In genomic region chr1:171494086-171494485, GRCh38 we compare ENCODE assay signal across 22 cellular contexts. TPM values are rescaled to one million over a fixed set of nuclear protein-coding genes. Genes with fewer than 3 reads are reported as not detected.
DNase-seq lines count a peak whose midpoint lies in the region; ATAC-seq and TF ChIP-seq lines count a peak whose summit lies in the region.
"Had no signal": no experiment of that assay in that cellular context is flagged by ENCODE, and none has a peak within 500 bp of the region (broad histone marks: within the 10 kb centered on the region; RNA-seq: fewer than 3 reads in every experiment).

No MANE protein-coding gene starts in this region.

- H3K4me3 ChIP-seq in SU-DHL-6 (ENCODE audit: insufficient read depth, low read length, poor library complexity, severe bottlenecking) (no peak overlapping the region), fibroblast of the aortic adventitia (ENCODE audit: low read depth, low read length) (no peak overlapping the region), osteoblast (ENCODE audit: insufficient read depth, low read length) (no peak overlapping the region)
- H3K4me3 ChIP-seq: GM23338, heart right ventricle, lower lobe of right lung had no signal

- H3K4me2 ChIP-seq in SU-DHL-6 (ENCODE audit: low read depth, low read length, poor library complexity, severe bottlenecking): peak overlapping the region; percentile 20
- no peak overlapping the region for H3K4me2 ChIP-seq in osteoblast (ENCODE audit: insufficient read depth, low read length)
- H3K4me2 ChIP-seq: GM23338 had no signal

- peaks cover 14% of the 10 kb centered on the region for H3K4me1 ChIP-seq in osteoblast (ENCODE audit: insufficient read depth, low read length)

- no peak for ATAC-seq in activated CD8-positive, alpha-beta T cell treated with anti-CD3 and anti-CD28 coated beads for 36 hours
- no peak for ATAC-seq in activated CD8-positive, alpha-beta T cell treated with anti-CD3 and anti-CD28 coated beads, Interleukin-2, amount 10 ng/mL, durations not matched to agents 7 days and 5 days
- ATAC-seq: GM23338, lower lobe of right lung had no signal

- H3K4me3 Mint-ChIP-seq in activated CD8-positive, alpha-beta T cell treated with anti-CD3 and anti-CD28 coated beads for 36 hours: no peak overlapping the region
- H3K4me3 Mint-ChIP-seq in activated CD8-positive, alpha-beta T cell treated with anti-CD3 and anti-CD28 coated beads, Interleukin-2, amount 10 ng/mL, durations not matched to agents 7 days and 5 days: no peak overlapping the region
- H3K4me3 Mint-ChIP-seq: endodermal cell, GM23338, nephron progenitor cell had no signal

- H3K27me3 Mint-ChIP-seq in activated CD8-positive, alpha-beta T cell treated with anti-CD3 and anti-CD28 coated beads for 36 hours: no peaks in the 10 kb centered on the region
- H3K27me3 Mint-ChIP-seq in activated CD8-positive, alpha-beta T cell treated with anti-CD3 and anti-CD28 coated beads, Interleukin-2, amount 10 ng/mL, durations not matched to agents 7 days and 5 days (ENCODE audit: low read depth): no peaks in the 10 kb centered on the region

- peak overlapping the region; percentile 46 for H3K27ac Mint-ChIP-seq in activated CD8-positive, alpha-beta T cell treated with anti-CD3 and anti-CD28 coated beads for 36 hours
- H3K27ac Mint-ChIP-seq in activated CD8-positive, alpha-beta T cell treated with anti-CD3 and anti-CD28 coated beads, Interleukin-2, amount 10 ng/mL, durations not matched to agents 7 days and 5 days: no peak overlapping the region

- no peak overlapping the region for H3K27ac ChIP-seq in SU-DHL-6 (ENCODE audit: low read depth, low read length)
- H3K27ac ChIP-seq in osteoblast (ENCODE audit: low read depth, low read length): peak overlapping the region; percentile 27
- H3K27ac ChIP-seq: lower lobe of right lung, VCaP had no signal

- no peak overlapping the region for H3K9ac ChIP-seq in SU-DHL-6 (ENCODE audit: low read length)

- H3K9me3 ChIP-seq in SU-DHL-6 (ENCODE audit: insufficient read depth, low read length) (no peaks in the 10 kb centered on the region), osteoblast (ENCODE audit: low read depth, low read length) (no peaks in the 10 kb centered on the region)
- H3K9me3 ChIP-seq: heart right ventricle, lower lobe of right lung had no signal

- intact Hi-C loops in activated CD8-positive, alpha-beta T cell treated with anti-CD3 and anti-CD28 coated beads for 36 hours (cut with micrococcal nuclease): loop anchor here (5.0 kb wide), 1 partner anchor 78 kb away; no protein-coding TSS in a partner anchor

- H3K36me3 ChIP-seq in SU-DHL-6 (ENCODE audit: low read length): peaks cover 8% of the 10 kb centered on the region; the same call in 1 of the 2 replicates
- peaks cover 11% of the 10 kb centered on the region for H3K36me3 ChIP-seq in osteoblast (ENCODE audit: insufficient read depth, low read length)

- H3K27me3 ChIP-seq in SU-DHL-6 (ENCODE audit: low read length) (no peaks in the 10 kb centered on the region), osteoblast (ENCODE audit: insufficient read depth, low read length) (no peaks in the 10 kb centered on the region)
- H3K27me3 ChIP-seq: heart right ventricle had no signal

- H3K36me3 Mint-ChIP-seq in activated CD8-positive, alpha-beta T cell treated with anti-CD3 and anti-CD28 coated beads for 36 hours (ENCODE audit: low read depth): peaks cover 60% of the 10 kb centered on the region
- peaks cover 45% of the 10 kb centered on the region for H3K36me3 Mint-ChIP-seq in activated CD8-positive, alpha-beta T cell treated with anti-CD3 and anti-CD28 coated beads, Interleukin-2, amount 10 ng/mL, durations not matched to agents 7 days and 5 days (ENCODE audit: low read depth)

- POLR2A ChIA-PET in activated CD8-positive, alpha-beta T cell treated with anti-CD3 and anti-CD28 coated beads for 36 hours (lab: Charles Lee): interaction anchor here (2.5 kb wide), 1 partner anchor 9 kb away, joined by 16 read pairs; the partner anchor contains the start of gene PRRC2C
- POLR2A ChIA-PET in activated CD8-positive, alpha-beta T cell treated with anti-CD3 and anti-CD28 coated beads, Interleukin-2, amount 10 ng/mL, durations not matched to agents 7 days and 5 days (lab: Charles Lee): interaction anchor here (0.6 to 1.5 kb wide), 3 partner anchors 9 to 1583 kb away, joined by 3 to 13 read pairs (median 5); partner anchors contain the start of gene PRRC2C

- H3K9me3 Mint-ChIP-seq in activated CD8-positive, alpha-beta T cell treated with anti-CD3 and anti-CD28 coated beads for 36 hours: no peaks in the 10 kb centered on the region
- no peaks in the 10 kb centered on the region for H3K9me3 Mint-ChIP-seq in activated CD8-positive, alpha-beta T cell treated with anti-CD3 and anti-CD28 coated beads, Interleukin-2, amount 10 ng/mL, durations not matched to agents 7 days and 5 days (ENCODE audit: insufficient read depth)
- H3K9me3 Mint-ChIP-seq: endodermal cell, GM23338, nephron progenitor cell had no signal

- peaks cover 78% of the 10 kb centered on the region for H3K4me1 Mint-ChIP-seq in activated CD8-positive, alpha-beta T cell treated with anti-CD3 and anti-CD28 coated beads for 36 hours (ENCODE audit: low read depth)
- H3K4me1 Mint-ChIP-seq in activated CD8-positive, alpha-beta T cell treated with anti-CD3 and anti-CD28 coated beads, Interleukin-2, amount 10 ng/mL, durations not matched to agents 7 days and 5 days (ENCODE audit: low read depth): peaks cover 58% of the 10 kb centered on the region

- H3K9me2 ChIP-seq in SU-DHL-6 (replicated peaks; ENCODE audit: insufficient read depth, low read length): no peaks in the 10 kb centered on the region

- H4K20me1 ChIP-seq in SU-DHL-6 (ENCODE audit: low read depth, low read length): peaks cover 82% of the 10 kb centered on the region
- peaks cover 84% of the 10 kb centered on the region for H4K20me1 ChIP-seq in osteoblast (ENCODE audit: insufficient read depth, low read length)

- no peaks in the 10 kb centered on the region for H3F3A ChIP-seq in SU-DHL-6 (ENCODE audit: insufficient read depth)

- H3K79me2 ChIP-seq in SU-DHL-6 (ENCODE audit: insufficient read depth, low read length) (peaks cover 100% of the 10 kb centered on the region), osteoblast (ENCODE audit: insufficient read depth, low read length) (peaks cover 100% of the 10 kb centered on the region)

- H2AFZ ChIP-seq in SU-DHL-6 (ENCODE audit: low read depth, low read length, severe bottlenecking) (no peak overlapping the region), osteoblast (ENCODE audit: low read length) (no peak overlapping the region)
- H2AFZ ChIP-seq: GM23338 had no signal

- no peak for DNase-seq in activated CD8-positive, alpha-beta T cell treated with anti-CD3 and anti-CD28 coated beads for 36 hours
- DNase-seq in activated CD8-positive, alpha-beta T cell treated with anti-CD3 and anti-CD28 coated beads, Interleukin-2, amount 10 ng/mL, durations not matched to agents 7 days and 5 days: no peak
- DNase-seq in fibroblast of the aortic adventitia (ENCODE audit: low read depth) (peak; percentile 25), osteoblast (ENCODE audit: insufficient read length, low spot score, missing footprints) (no peak), NCI-H69 (lab: John Stamatoyannopoulos, UW) (no peak), T-helper 9 cell (no peak), D341Med (ENCODE audit: low spot score) (no peak)
- DNase-seq: 8988T; amniotic stem cell; endodermal cell; heart right ventricle; KG1; lower lobe of right lung; NCI-H1048; NCI-H2081 treated with DMSO at 0.1 percent for 48 hours; NCI-H510A treated with DMSO at 0.1 percent for 48 hours; nephron progenitor cell; small intestine; stimulated activated CD4-positive, alpha-beta T cell treated with anti-CD3 and anti-CD28 coated beads, Interleukin-4, amount 100 ng/mL, for 24 hours had no signal

- no peak for TF ChIP-seq CTCF in activated CD8-positive, alpha-beta T cell treated with anti-CD3 and anti-CD28 coated beads for 36 hours (IDR thresholded peaks at IDR 0.05)
- TF ChIP-seq CTCF in SU-DHL-6 (IDR thresholded peaks at IDR 0.05; ENCODE audit: insufficient read depth, low read length, poor library complexity, severe bottlenecking) (no peak), fibroblast of the aortic adventitia (IDR thresholded peaks at IDR 0.05; ENCODE audit: insufficient read depth, low read length) (no peak), osteoblast (IDR thresholded peaks at IDR 0.05; ENCODE audit: extremely low read depth, low read depth, low read length) (no peak)

- CTCF ChIA-PET in activated CD8-positive, alpha-beta T cell treated with anti-CD3 and anti-CD28 coated beads for 36 hours (lab: Charles Lee): interaction anchor here (1.0 to 2.8 kb wide), 2 partner anchors 8 to 9 kb away, joined by 4 to 16 read pairs; partner anchors contain the start of gene PRRC2C
- CTCF ChIA-PET in activated CD8-positive, alpha-beta T cell treated with anti-CD3 and anti-CD28 coated beads, Interleukin-2, amount 10 ng/mL, durations not matched to agents 7 days and 5 days (lab: Charles Lee): interaction anchor here (1.8 kb wide), 1 partner anchor 9 kb away, joined by 8 read pairs; the partner anchor contains the start of gene PRRC2C

RNA-seq across cellular contexts. Expression of gene PRRC2C, which starts 8.8 kb away (rescaled TPM):
- total RNA-seq in activated CD8-positive, alpha-beta T cell treated with anti-CD3 and anti-CD28 coated beads for 36 hours: 100 to 1,000 TPM; 229 to 238 TPM
- 100 to 1,000 TPM; 222 to 228 TPM for total RNA-seq in activated CD8-positive, alpha-beta T cell treated with anti-CD3 and anti-CD28 coated beads, Interleukin-2, amount 10 ng/mL, durations not matched to agents 7 days and 5 days
- total RNA-seq in fibroblast of the aortic adventitia (ENCODE audit: low replicate concordance) (39.4 and 79.3 TPM in 2 replicates), osteoblast (40.5 and 52.2 TPM in 2 replicates)
